In the genomic region with DNA sequence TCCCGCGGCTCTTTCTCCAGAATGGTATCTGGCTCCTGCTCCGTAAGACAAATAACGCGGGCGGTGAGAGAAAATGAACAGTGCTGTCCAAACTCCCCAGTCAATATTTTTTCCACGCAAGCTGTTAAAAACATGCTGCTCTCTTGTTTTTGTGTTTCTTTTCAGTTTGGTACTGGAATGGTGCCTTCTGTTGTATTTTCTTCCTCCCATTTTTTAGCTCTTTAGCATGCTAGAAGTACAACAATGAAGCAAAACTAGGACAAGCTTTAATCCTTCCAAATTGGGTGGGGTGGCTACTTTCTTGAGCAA, we compare ENCODE assay signal across 1 cellular context.
TF ChIP-seq lines count a peak whose summit lies in the region.

No MANE protein-coding gene starts in this region.

TF ChIP-seq in neural cell, 6 proteins besides CTCF, POLR2A, EP300 and RAD21:
- TF ChIP-seq, protein P1, sequence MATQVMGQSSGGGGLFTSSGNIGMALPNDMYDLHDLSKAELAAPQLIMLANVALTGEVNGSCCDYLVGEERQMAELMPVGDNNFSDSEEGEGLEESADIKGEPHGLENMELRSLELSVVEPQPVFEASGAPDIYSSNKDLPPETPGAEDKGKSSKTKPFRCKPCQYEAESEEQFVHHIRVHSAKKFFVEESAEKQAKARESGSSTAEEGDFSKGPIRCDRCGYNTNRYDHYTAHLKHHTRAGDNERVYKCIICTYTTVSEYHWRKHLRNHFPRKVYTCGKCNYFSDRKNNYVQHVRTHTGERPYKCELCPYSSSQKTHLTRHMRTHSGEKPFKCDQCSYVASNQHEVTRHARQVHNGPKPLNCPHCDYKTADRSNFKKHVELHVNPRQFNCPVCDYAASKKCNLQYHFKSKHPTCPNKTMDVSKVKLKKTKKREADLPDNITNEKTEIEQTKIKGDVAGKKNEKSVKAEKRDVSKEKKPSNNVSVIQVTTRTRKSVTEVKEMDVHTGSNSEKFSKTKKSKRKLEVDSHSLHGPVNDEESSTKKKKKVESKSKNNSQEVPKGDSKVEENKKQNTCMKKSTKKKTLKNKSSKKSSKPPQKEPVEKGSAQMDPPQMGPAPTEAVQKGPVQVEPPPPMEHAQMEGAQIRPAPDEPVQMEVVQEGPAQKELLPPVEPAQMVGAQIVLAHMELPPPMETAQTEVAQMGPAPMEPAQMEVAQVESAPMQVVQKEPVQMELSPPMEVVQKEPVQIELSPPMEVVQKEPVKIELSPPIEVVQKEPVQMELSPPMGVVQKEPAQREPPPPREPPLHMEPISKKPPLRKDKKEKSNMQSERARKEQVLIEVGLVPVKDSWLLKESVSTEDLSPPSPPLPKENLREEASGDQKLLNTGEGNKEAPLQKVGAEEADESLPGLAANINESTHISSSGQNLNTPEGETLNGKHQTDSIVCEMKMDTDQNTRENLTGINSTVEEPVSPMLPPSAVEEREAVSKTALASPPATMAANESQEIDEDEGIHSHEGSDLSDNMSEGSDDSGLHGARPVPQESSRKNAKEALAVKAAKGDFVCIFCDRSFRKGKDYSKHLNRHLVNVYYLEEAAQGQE (IDR thresholded peaks at IDR 0.05; ENCODE audit: borderline replicate concordance), result no peak
- TF ChIP-seq POLR2AphosphoS5 (IDR thresholded peaks at IDR 0.05), result no peak
- no peak for TF ChIP-seq SMC3 (conservative IDR thresholded peaks at IDR 0.05; ENCODE audit: poor library complexity)
- no peak for TF ChIP-seq EZH2 (IDR thresholded peaks at IDR 0.05; ENCODE audit: borderline replicate concordance, insufficient read depth, low read length, poor library complexity, severe bottlenecking)
- TF ChIP-seq MXI1 (conservative IDR thresholded peaks at IDR 0.05; ENCODE audit: poor library complexity, severe bottlenecking), result no peak
- no peak for TF ChIP-seq TAF1 (IDR thresholded peaks at IDR 0.05; ENCODE audit: low read depth)
